In genomic region chr7:22823142-22823497, GRCh38 we compare ENCODE assay signal across 8 cellular contexts. TPM values are rescaled to one million over a fixed set of nuclear protein-coding genes. Genes with fewer than 3 reads are reported as not detected.
A peak's percentile ranks its signal among the peaks of the same experiment; 100 is the strongest.
DNase-seq lines count a peak whose midpoint lies in the region; TF ChIP-seq lines count a peak whose summit lies in the region.

No MANE protein-coding gene starts in this region.

- DNase-seq in GM12864 (ENCODE audit: low read depth), result no peak
- peak; percentile 36 for DNase-seq in NCI-H69 (lab: John Stamatoyannopoulos, UW)
- no peak for DNase-seq in endothelial cell (ENCODE audit: low spot score)
- DNase-seq in ovary, result no peak
- no peak for DNase-seq in AG08395 (ENCODE audit: low spot score)
- DNase-seq in kidney tubule cell (ENCODE audit: low spot score), result no peak
- DNase-seq in epidermal melanocyte (ENCODE audit: insufficient read length, low spot score), result no peak
- DNase-seq in C1 segment of cervical spinal cord (lab: John Stamatoyannopoulos, UW), result no peak

- TF ChIP-seq EP300 in ovary (IDR thresholded peaks at IDR 0.05), result peak; percentile 11

- peak overlapping the region; percentile 98 for H3K27ac Mint-ChIP-seq in endothelial cell (ENCODE audit: unreplicated experiment)

- peaks cover 3% of the 10 kb centered on the region for H3K4me1 ChIP-seq in ovary (ENCODE audit: insufficient read depth)

- peaks cover 1% of the 10 kb centered on the region for H3K27me3 Mint-ChIP-seq in endothelial cell (ENCODE audit: unreplicated experiment)

- TF ChIP-seq CTCF in GM12864 (IDR thresholded peaks at IDR 0.05; ENCODE audit: low read depth, low read length, missing control alignments), result no peak
- no peak for TF ChIP-seq CTCF in endothelial cell (IDR thresholded peaks at IDR 0.05; ENCODE audit: unreplicated experiment)
- no peak for TF ChIP-seq CTCF in ovary (IDR thresholded peaks at IDR 0.05)

- H3K27ac ChIP-seq in ovary, result no peak overlapping the region

- intact Hi-C loops in ovary (cut with DNase I), result loop anchor here in 1 of 4 donors (2.0 kb wide), 1 partner anchor 32 kb away; no protein-coding TSS in a partner anchor

- H3K36me3 Mint-ChIP-seq in endothelial cell (ENCODE audit: low read depth, unreplicated experiment), result no peaks in the 10 kb centered on the region

- no peak for TF ChIP-seq POLR2A in ovary (IDR thresholded peaks at IDR 0.05)

- peaks cover 18% of the 10 kb centered on the region for H3K4me1 Mint-ChIP-seq in endothelial cell (ENCODE audit: unreplicated experiment)

- H3K36me3 ChIP-seq in ovary, result no peaks in the 10 kb centered on the region

- H3K27me3 ChIP-seq in ovary, result no peaks in the 10 kb centered on the region

- WGBS in ovary, 3 donors, result 27 to 36% (median 32%) methylated on average over 3 of the region's 3 CpGs

- peak overlapping the region; percentile 99 for H3K4me3 Mint-ChIP-seq in endothelial cell (ENCODE audit: unreplicated experiment)

- no peaks in the 10 kb centered on the region for H3K9me3 ChIP-seq in ovary

- no peaks in the 10 kb centered on the region for H3K9me3 Mint-ChIP-seq in endothelial cell (ENCODE audit: unreplicated experiment)

- H3K4me3 ChIP-seq in GM12864 (ENCODE audit: low read depth, low read length), result peak overlapping the region; percentile 82
- H3K4me3 ChIP-seq in ovary, result peak overlapping the region; percentile 94

RNA-seq across cellular contexts. Expression of gene TOMM7, which starts 0.5 kb away (rescaled TPM):
- total RNA-seq in endothelial cell (ENCODE audit: unreplicated experiment), result 191 TPM
- 100 to 1,000 TPM; 325 to 869 (median 586) TPM for total RNA-seq in ovary
- polyA plus RNA-seq in ovary, result 100 to 1,000 TPM; 267 to 621 TPM
